Comparison of ENCODE assay signal across 9 cellular contexts in the genomic region with DNA sequence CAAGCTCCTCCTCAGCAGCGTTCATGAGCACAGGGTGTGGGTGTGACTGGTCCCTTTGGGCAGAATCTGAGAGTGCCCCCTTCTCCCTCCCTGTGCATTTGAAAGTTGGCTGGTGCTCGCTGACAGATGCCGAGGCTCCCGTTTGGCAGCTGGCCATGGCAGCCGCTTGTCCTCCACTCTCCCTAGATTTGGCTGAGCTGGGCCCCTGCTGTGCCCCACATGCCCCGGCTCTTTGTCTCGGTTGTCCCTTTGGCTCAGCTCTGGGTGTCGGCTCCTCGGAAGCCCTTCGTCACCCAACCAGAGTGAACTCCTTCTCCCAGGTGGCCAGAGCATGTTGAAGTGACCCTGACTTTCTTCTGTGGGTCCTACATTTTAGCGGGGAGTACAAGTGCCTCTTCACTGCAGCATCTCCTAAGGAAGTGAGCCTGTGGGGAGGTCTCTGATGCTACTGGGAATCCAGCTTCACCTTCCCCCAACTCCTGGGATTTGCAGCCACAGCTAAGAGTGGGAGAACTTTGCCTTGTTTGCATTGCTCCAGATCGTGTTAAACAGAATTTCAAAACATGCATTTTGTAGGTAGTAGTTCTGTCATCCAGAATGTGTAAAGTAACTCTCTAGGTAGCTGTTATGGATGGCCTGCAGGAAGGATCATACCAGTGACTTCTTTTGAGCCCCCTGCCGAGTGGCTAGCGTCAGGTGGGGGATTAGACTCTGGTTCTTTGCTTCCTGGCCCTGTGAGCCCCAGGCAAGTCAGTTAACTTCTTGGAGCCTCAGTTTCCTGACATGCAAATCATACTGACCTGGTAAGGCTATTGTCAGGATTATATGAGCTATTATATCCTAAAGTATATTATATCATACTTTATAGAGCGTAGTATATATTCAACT. TPM values are rescaled to one million over a fixed set of nuclear protein-coding genes. Genes with fewer than 3 reads are reported as not detected.
DNase-seq lines count a peak whose midpoint lies in the region; ATAC-seq lines count a peak whose summit lies in the region.
"Had no signal": no experiment of that assay in that cellular context is flagged by ENCODE, and none has a peak within 500 bp of the region (broad histone marks: within the 10 kb centered on the region; RNA-seq: fewer than 3 reads in every experiment).

No MANE protein-coding gene starts in this region.

- H3K36me3 Mint-ChIP-seq in activated naive CD4-positive, alpha-beta T cell treated with anti-CD3 and anti-CD28 coated beads, Interleukin-2, amount 50 U/mL, for 24 hours: no peaks in the 10 kb centered on the region
- peaks cover 24% of the 10 kb centered on the region for H3K36me3 Mint-ChIP-seq in stimulated activated effector memory CD8-positive, alpha-beta T cell treated with anti-CD3 and anti-CD28 coated beads, Interleukin-12 subunit alpha, Interleukin-12 subunit beta, amount 100 ng/mL, for 72 hours

- peak overlapping the region; percentile 70 for H3K27ac Mint-ChIP-seq in activated naive CD4-positive, alpha-beta T cell treated with anti-CD3 and anti-CD28 coated beads, Interleukin-2, amount 50 U/mL, for 24 hours
- peak overlapping the region; percentile 98 for H3K27ac Mint-ChIP-seq in stimulated activated effector memory CD8-positive, alpha-beta T cell treated with anti-CD3 and anti-CD28 coated beads, Interleukin-12 subunit alpha, Interleukin-12 subunit beta, amount 100 ng/mL, for 72 hours

- H3K4me1 Mint-ChIP-seq in activated naive CD4-positive, alpha-beta T cell treated with anti-CD3 and anti-CD28 coated beads, Interleukin-2, amount 50 U/mL, for 24 hours: peaks cover 92% of the 10 kb centered on the region
- peaks cover 81% of the 10 kb centered on the region for H3K4me1 Mint-ChIP-seq in stimulated activated effector memory CD8-positive, alpha-beta T cell treated with anti-CD3 and anti-CD28 coated beads, Interleukin-12 subunit alpha, Interleukin-12 subunit beta, amount 100 ng/mL, for 72 hours

- H3K4me3 Mint-ChIP-seq in activated naive CD4-positive, alpha-beta T cell treated with anti-CD3 and anti-CD28 coated beads, Interleukin-2, amount 50 U/mL, for 24 hours: no peak overlapping the region
- no peak overlapping the region for H3K4me3 Mint-ChIP-seq in stimulated activated effector memory CD8-positive, alpha-beta T cell treated with anti-CD3 and anti-CD28 coated beads, Interleukin-12 subunit alpha, Interleukin-12 subunit beta, amount 100 ng/mL, for 72 hours

- no peak for DNase-seq in activated naive CD4-positive, alpha-beta T cell (lab: John Stamatoyannopoulos, UW)
- peak; percentile 97 for DNase-seq in NCI-H345 (lab: John Stamatoyannopoulos, UW)
- DNase-seq in cerebellum (ENCODE audit: low spot score): peak; percentile 83
- DNase-seq in stimulated activated effector memory CD8-positive, alpha-beta T cell treated with anti-CD3 and anti-CD28 coated beads, Interleukin-12 subunit alpha, Interleukin-12 subunit beta, amount 100 ng/mL, for 72 hours (ENCODE audit: low spot score in 2 of 2): no peak
- DNase-seq in NOMO-1 treated with DMSO at 0.1 percent for 48 hours (lab: John Stamatoyannopoulos, UW; ENCODE audit: unreplicated experiment): no peak
- DNase-seq in kidney glomerular epithelial cell (lab: John Stamatoyannopoulos, UW): no peak
- DNase-seq: activated T-cell treated with anti-CD3 and anti-CD28 coated beads for 4 hours had no signal

- H3K27me3 Mint-ChIP-seq in activated naive CD4-positive, alpha-beta T cell treated with anti-CD3 and anti-CD28 coated beads, Interleukin-2, amount 50 U/mL, for 24 hours: no peaks in the 10 kb centered on the region

- ATAC-seq in stimulated activated effector memory CD8-positive, alpha-beta T cell treated with anti-CD3 and anti-CD28 coated beads, Interleukin-12 subunit alpha, Interleukin-12 subunit beta, amount 100 ng/mL, for 72 hours: no peak
- no peak for ATAC-seq in GM21786 (IDR thresholded peaks at IDR 0.05; ENCODE audit: unreplicated experiment)

- H3K9me3 Mint-ChIP-seq in activated naive CD4-positive, alpha-beta T cell treated with anti-CD3 and anti-CD28 coated beads, Interleukin-2, amount 50 U/mL, for 24 hours: no peaks in the 10 kb centered on the region
- H3K9me3 Mint-ChIP-seq in stimulated activated effector memory CD8-positive, alpha-beta T cell treated with anti-CD3 and anti-CD28 coated beads, Interleukin-12 subunit alpha, Interleukin-12 subunit beta, amount 100 ng/mL, for 72 hours: no peaks in the 10 kb centered on the region

RNA-seq across cellular contexts. Expression of a gene that starts 24.2 kb away (rescaled TPM):
- 40.8 TPM for total RNA-seq in cerebellum

Comparison
In these comparisons a context has a peak if more than half of its experiments do, and no peak if none do; other contexts are left out.
1. DNase-seq: peak in NCI-H345 (single experiment) and cerebellum (single experiment); none in activated naive CD4-positive, alpha-beta T cell (0 of 4), stimulated activated effector memory CD8-positive, alpha-beta T cell treated with anti-CD3 and anti-CD28 coated beads, Interleukin-12 subunit alpha, Interleukin-12 subunit beta, amount 100 ng/mL, for 72 hours (0 of 2), NOMO-1 treated with DMSO at 0.1 percent for 48 hours (single experiment) and kidney glomerular epithelial cell (single experiment).